Comparison of ENCODE assay signal across 27 cellular contexts in genomic region chr3:54283470-54283869, GRCh38.
"Had no signal": no experiment of that assay in that cellular context is flagged by ENCODE, and none has a peak within 500 bp of the region (broad histone marks: within the 10 kb centered on the region; RNA-seq: fewer than 3 reads in every experiment).

No MANE protein-coding gene starts in this region.

- H3K9me3 ChIP-seq: esophagus squamous epithelium, gastrocnemius medialis, ovary, suprapubic skin, transverse colon, vagina had no signal

- ATAC-seq: left colon; natural killer cell; sciatic nerve; stimulated activated naive CD8-positive, alpha-beta T cell treated with anti-CD3 and anti-CD28 coated beads, Interleukin-15, amount 100 ng/mL, for 72 hours had no signal

- H3K4me3 Mint-ChIP-seq: memory B cell; natural killer cell; stimulated activated naive CD8-positive, alpha-beta T cell treated with anti-CD3 and anti-CD28 coated beads, Interleukin-15, amount 100 ng/mL, for 72 hours had no signal

- H3K4me3 ChIP-seq: coronary artery, esophagus squamous epithelium, gastrocnemius medialis, lung, ovary, smooth muscle cell, suprapubic skin, transverse colon, vagina had no signal

- H3K4me1 ChIP-seq: suprapubic skin, transverse colon, vagina had no signal

- H3K36me3 Mint-ChIP-seq: memory B cell, natural killer cell had no signal

- H3K27me3 ChIP-seq: esophagus squamous epithelium, gastrocnemius medialis, ovary, vagina had no signal

- H3K36me3 ChIP-seq: esophagus squamous epithelium, gastrocnemius medialis, ovary, suprapubic skin, transverse colon, vagina had no signal

- H3K27ac Mint-ChIP-seq: memory B cell, natural killer cell had no signal

- DNase-seq: dermis blood vessel endothelial cell; effector memory CD4-positive, alpha-beta T cell; esophagus squamous epithelium; foreskin fibroblast; gastrocnemius medialis; head of caudate nucleus; hippocampal formation; left colon; natural killer cell; occipital lobe; ovary; posterior cingulate gyrus; retina; stimulated activated CD4-positive, alpha-beta T cell treated with anti-CD3 and anti-CD28 coated beads, Interleukin-12 subunit alpha, Interleukin-12 subunit beta, amount 100 ng/mL, for 4 hours; stimulated activated CD4-positive, alpha-beta T cell treated with anti-CD3 and anti-CD28 coated beads, Interleukin-1b, Interleukin-23, amount 100 ng/mL, for 48 hours; stimulated activated CD4-positive, alpha-beta T cell treated with anti-CD3 and anti-CD28 coated beads, Interleukin-4, amount 100 ng/mL, for 1 hour; stimulated activated CD8-positive, alpha-beta memory T cell treated with anti-CD3 and anti-CD28 coated beads, Interleukin-4, amount 100 ng/mL, for 48 hours; stimulated activated naive CD4-positive, alpha-beta T cell; stimulated activated naive CD8-positive, alpha-beta T cell treated with anti-CD3 and anti-CD28 coated beads, Interleukin-15, amount 100 ng/mL, for 72 hours; transverse colon had no signal

- H3K27ac ChIP-seq: coronary artery, esophagus squamous epithelium, gastrocnemius medialis, ovary, suprapubic skin, transverse colon, vagina had no signal

- H3K4me1 Mint-ChIP-seq: memory B cell; natural killer cell; stimulated activated naive CD8-positive, alpha-beta T cell treated with anti-CD3 and anti-CD28 coated beads, Interleukin-15, amount 100 ng/mL, for 72 hours had no signal
